24 cellular contexts compared by ENCODE assay signal in genomic region chr7:16123117-16123770, GRCh38.
"Had no signal": no experiment of that assay in that cellular context is flagged by ENCODE, and none has a peak within 500 bp of the region (broad histone marks: within the 10 kb centered on the region; RNA-seq: fewer than 3 reads in every experiment).

No MANE protein-coding gene starts in this region.

- H3K4me3 ChIP-seq: left lung, lower lobe of right lung, neural progenitor cell, ovary, right atrium auricular region, right lobe of liver, skin epidermis, suprapubic skin, thoracic aorta, tibial artery, upper lobe of right lung had no signal

- H3K9me3 ChIP-seq: ovary, right lobe of liver, suprapubic skin, thoracic aorta, upper lobe of right lung had no signal

- H3K27ac ChIP-seq: left lung, lower lobe of right lung, neural progenitor cell, neutrophil, ovary, right atrium auricular region, right lobe of liver, skin epidermis, suprapubic skin, thoracic aorta, tibial artery, upper lobe of right lung had no signal

- H3K9ac ChIP-seq: neural progenitor cell had no signal

- H3K27me3 ChIP-seq: left lung, neural progenitor cell, neutrophil, ovary, right atrium auricular region, right lobe of liver, suprapubic skin, tibial artery, upper lobe of right lung had no signal

- H3K36me3 ChIP-seq: left lung, lower lobe of right lung, neural progenitor cell, neutrophil, ovary, right atrium auricular region, right lobe of liver, suprapubic skin, thoracic aorta, tibial artery, upper lobe of right lung had no signal

- DNase-seq: hypothalamus; immature natural killer cell; kidney; left colon; left lung; lower lobe of right lung; mammary epithelial cell; mesenchymal stem cell; naive thymus-derived CD8-positive, alpha-beta T cell; nephron progenitor cell; ovary; right lobe of liver; stimulated activated CD4-positive, alpha-beta T cell treated with anti-CD3 and anti-CD28 coated beads, Interleukin-12 subunit alpha, Interleukin-12 subunit beta, amount 100 ng/mL, for 4 hours; stimulated activated CD4-positive, alpha-beta T cell treated with anti-CD3 and anti-CD28 coated beads, Interleukin-4, amount 100 ng/mL, for 24 hours; stimulated activated naive CD4-positive, alpha-beta T cell; tibial artery; trophoblast cell; upper lobe of right lung had no signal

- H3K4me1 ChIP-seq: left lung, lower lobe of right lung, right atrium auricular region, right lobe of liver, suprapubic skin, tibial artery, upper lobe of right lung had no signal
